In the genomic region with DNA sequence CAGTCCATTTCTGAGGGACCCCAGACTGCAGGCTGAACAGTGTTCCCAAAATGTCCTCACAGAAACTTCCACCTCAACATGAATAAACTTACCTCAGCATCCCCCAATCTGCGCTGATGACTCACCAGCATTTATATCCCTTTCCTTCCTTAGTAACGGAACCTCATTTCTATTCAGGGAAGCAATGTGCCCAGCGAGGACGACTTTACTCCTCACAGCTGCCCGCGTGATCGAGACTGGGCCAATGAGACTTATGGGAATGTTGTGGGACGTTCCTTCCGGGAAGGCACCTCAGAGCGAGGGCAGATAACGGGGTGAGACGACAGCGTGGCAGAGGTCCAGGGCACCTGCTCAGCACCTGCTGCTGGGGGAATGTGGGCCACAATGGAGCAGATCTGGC, we compare ENCODE assay signal across 16 cellular contexts.
DNase-seq lines count a peak whose midpoint lies in the region; ATAC-seq, FAIRE-seq and TF ChIP-seq lines count a peak whose summit lies in the region.
"Had no signal": no experiment of that assay in that cellular context is flagged by ENCODE, and none has a peak within 500 bp of the region (broad histone marks: within the 10 kb centered on the region; RNA-seq: fewer than 3 reads in every experiment).

No MANE protein-coding gene starts in this region.

- ATAC-seq in upper lobe of right lung, result peak; percentile 18
- ATAC-seq: activated CD8-positive, alpha-beta T cell treated with anti-CD3 and anti-CD28 coated beads, Interleukin-2, amount 10 ng/mL, durations not matched to agents 7 days and 5 days had no signal

- TF ChIP-seq CTCF in kidney (IDR thresholded peaks at IDR 0.05; ENCODE audit: borderline replicate concordance, extremely low read depth, insufficient read depth) (no peak), upper lobe of right lung (IDR thresholded peaks at IDR 0.05) (no peak)

- intact Hi-C loops in kidney (cut with DNase I), result no loop called here
- intact Hi-C loops in upper lobe of right lung (cut with DNase I), result no loop called here

- peak; percentile 21 for DNase-seq in activated CD8-positive, alpha-beta memory T cell treated with anti-CD3 and anti-CD28 coated beads for 24 hours
- DNase-seq in activated CD8-positive, alpha-beta memory T cell treated with anti-CD3 and anti-CD28 coated beads, Interleukin-2, amount 50 U/mL, for 4 hours, result no peak
- peak; percentile 82 for DNase-seq in cerebellar cortex (ENCODE audit: low spot score)
- peak; percentile 66 for DNase-seq in kidney
- DNase-seq in upper lobe of right lung, result no peak
- DNase-seq in stimulated activated CD8-positive, alpha-beta memory T cell treated with anti-CD3 and anti-CD28 coated beads, Interleukin-4, amount 100 ng/mL, for 48 hours, result no peak
- no peak for DNase-seq in HPDE6-E6E7 (ENCODE audit: extremely low spot score)
- DNase-seq in NCI-H1436 (lab: John Stamatoyannopoulos, UW), result no peak
- DNase-seq: activated CD8-positive, alpha-beta T cell treated with anti-CD3 and anti-CD28 coated beads, Interleukin-2, amount 10 ng/mL, durations not matched to agents 7 days and 5 days; activated naive CD8-positive, alpha-beta T cell treated with anti-CD3 and anti-CD28 coated beads, Interleukin-2, amount 10 ng/mL, durations not matched to agents 7 days and 5 days; GOT3; NCI-H526 treated with DMSO at 0.1 percent for 48 hours; stimulated activated CD4-positive, alpha-beta T cell treated with anti-CD3 and anti-CD28 coated beads, Interleukin-2, amount 100 ng/mL, for 48 hours; stimulated activated naive CD4-positive, alpha-beta T cell treated with Interleukin-2 at 50 U/mL for 16 hours had no signal

- H3K4me3 ChIP-seq in kidney (ENCODE audit: low read length in 2 of 2) (no peak overlapping the region), upper lobe of right lung (no peak overlapping the region)

- no peak overlapping the region for H3K27ac ChIP-seq in kidney (ENCODE audit: low read depth in 2 of 2, low read length in 2 of 2)
- H3K27ac ChIP-seq in upper lobe of right lung, result no peak overlapping the region

- no peak overlapping the region for H3K9ac ChIP-seq in kidney (ENCODE audit: low read length in 2 of 2)

- H3K36me3 ChIP-seq in kidney (ENCODE audit: control insufficient read depth in 1 of 2, insufficient read depth in 2 of 2, low read length in 2 of 2) (peaks cover 13 to 19% of the 10 kb centered on the region in 2 donors), upper lobe of right lung (peaks cover 31% of the 10 kb centered on the region)

- FAIRE-seq in kidney (lab: Jason Lieb, UNC), result no peak
- FAIRE-seq: GM19239, TTC549 had no signal

- H3K4me1 ChIP-seq in kidney (ENCODE audit: control insufficient read depth in 1 of 2, insufficient read depth in 1 of 2, low read depth in 1 of 2, low read length in 2 of 2) (peaks cover 0 to 4% of the 10 kb centered on the region in 2 donors), upper lobe of right lung (peaks cover 15% of the 10 kb centered on the region)

- no peaks in the 10 kb centered on the region for H3K9me3 ChIP-seq in kidney (ENCODE audit: control insufficient read depth in 1 of 2, low read length in 2 of 2)
- H3K9me3 ChIP-seq in upper lobe of right lung, result no peaks in the 10 kb centered on the region

- no peaks in the 10 kb centered on the region for H3K27me3 ChIP-seq in upper lobe of right lung

Comparison
In these comparisons a context has a peak if more than half of its experiments do, and no peak if none do; other contexts are left out.
1. DNase-seq: peak in activated CD8-positive, alpha-beta memory T cell treated with anti-CD3 and anti-CD28 coated beads for 24 hours (single experiment), cerebellar cortex (single experiment) and kidney (single experiment); none in activated CD8-positive, alpha-beta memory T cell treated with anti-CD3 and anti-CD28 coated beads, Interleukin-2, amount 50 U/mL, for 4 hours (single experiment), upper lobe of right lung (single experiment), stimulated activated CD8-positive, alpha-beta memory T cell treated with anti-CD3 and anti-CD28 coated beads, Interleukin-4, amount 100 ng/mL, for 48 hours (single experiment), HPDE6-E6E7 (single experiment) and NCI-H1436 (single experiment).